23 cellular contexts compared by ENCODE assay signal in the genomic region with DNA sequence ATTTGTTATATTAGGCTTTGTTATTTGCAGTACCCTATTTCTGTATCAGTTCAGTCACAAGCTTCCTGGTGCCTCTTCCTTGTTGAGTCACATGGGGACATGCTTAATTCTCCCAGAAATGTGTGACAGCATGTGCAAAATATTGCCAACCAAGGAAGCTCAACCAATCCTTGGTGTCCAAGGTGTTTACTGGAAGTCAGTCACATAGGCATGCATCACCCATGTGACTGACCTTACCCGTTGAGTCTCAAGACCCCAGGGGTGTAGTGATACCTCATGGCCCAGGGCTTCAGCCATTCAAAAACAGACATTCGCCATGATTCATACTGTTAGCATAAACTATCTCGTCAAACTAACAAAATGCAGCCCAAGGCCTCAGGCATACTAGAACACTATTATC. TPM values are rescaled to one million over a fixed set of nuclear protein-coding genes. Genes with fewer than 3 reads are reported as not detected.
DNase-seq lines count a peak whose midpoint lies in the region; ATAC-seq, FAIRE-seq and TF ChIP-seq lines count a peak whose summit lies in the region.
"Had no signal": no experiment of that assay in that cellular context is flagged by ENCODE, and none has a peak within 500 bp of the region (broad histone marks: within the 10 kb centered on the region; RNA-seq: fewer than 3 reads in every experiment).

No MANE protein-coding gene starts in this region.

- TF ChIP-seq CTCF in astrocyte (IDR thresholded peaks at IDR 0.05; ENCODE audit: insufficient read depth, low read depth, low read length) (no peak), keratinocyte (optimal IDR thresholded peaks at IDR 0.05 in 1 of 3, IDR thresholded peaks at IDR 0.05 in 1 of 3, conservative IDR thresholded peaks at IDR 0.05 in 1 of 3; ENCODE audit: extremely low read depth in 1 of 3, insufficient read depth in 2 of 3, low read length in 3 of 3) (no peak), ovary (IDR thresholded peaks at IDR 0.05) (no peak)

- H3K9ac ChIP-seq in astrocyte (ENCODE audit: low read length) (peak overlapping the region; percentile 25), keratinocyte (ENCODE audit: control insufficient read depth, extremely low read depth, insufficient read depth, low read length) (no peak overlapping the region)

- H3K27ac Mint-ChIP-seq in astrocyte (ENCODE audit: unreplicated experiment) = no peak overlapping the region
- H3K27ac Mint-ChIP-seq: dendritic cell treated with granulocyte-macrophage colony-stimulating factor and Interleukin-4, amounts not matched to agents 40 ng/mL and 50 ng/mL, for 4 days; stimulated activated naive CD8-positive, alpha-beta T cell treated with anti-CD3 and anti-CD28 coated beads, Interleukin-15, Interleukin-2, amounts not matched to agents 100 ng/mL and 50 ng/mL, for 24 hours; T-helper 2 cell treated with Interferon-gamma antibody and Interleukin-4, amounts not matched to agents 5 μg/mL and 100 μg/mL, for 36 hours had no signal

- H3K4me1 ChIP-seq in astrocyte (ENCODE audit: insufficient read depth, low read length) = peaks cover 16% of the 10 kb centered on the region
- H3K4me1 ChIP-seq in keratinocyte (ENCODE audit: control insufficient read depth, extremely low read depth, insufficient read depth, low read length) = peaks cover 39% of the 10 kb centered on the region
- H3K4me1 ChIP-seq in ovary (ENCODE audit: insufficient read depth) = no peaks in the 10 kb centered on the region
- H3K4me1 ChIP-seq: esophagus muscularis mucosa, psoas muscle, upper lobe of right lung had no signal

- FAIRE-seq in HTR-8/SVneo (lab: Jason Lieb, UNC) (peak; percentile 59), astrocyte (lab: Jason Lieb, UNC) (no peak), keratinocyte (lab: Jason Lieb, UNC) (peak; percentile 83)
- FAIRE-seq: GM12892 had no signal

- peak overlapping the region; percentile 46 for H3K27ac ChIP-seq in astrocyte (ENCODE audit: low read depth, low read length)
- H3K27ac ChIP-seq in keratinocyte (ENCODE audit: control insufficient read depth, insufficient read depth, low read length) = peak overlapping the region; percentile 42
- no peak overlapping the region for H3K27ac ChIP-seq in ovary
- H3K27ac ChIP-seq: esophagus muscularis mucosa, psoas muscle, upper lobe of right lung had no signal

- H3K4me1 Mint-ChIP-seq in astrocyte (ENCODE audit: low read depth, unreplicated experiment) = peaks cover 22% of the 10 kb centered on the region

- ATAC-seq in GM21825 (IDR thresholded peaks at IDR 0.05; ENCODE audit: unreplicated experiment) = no peak
- ATAC-seq: left colon, psoas muscle, upper lobe of right lung had no signal

- H3K36me3 Mint-ChIP-seq in astrocyte (ENCODE audit: low read depth, unreplicated experiment) = peaks cover 11% of the 10 kb centered on the region

- H3K4me2 ChIP-seq in astrocyte (ENCODE audit: low read length) = peak overlapping the region; percentile 17
- H3K4me2 ChIP-seq in keratinocyte (ENCODE audit: control insufficient read depth, extremely low read depth, insufficient read depth, low read depth, low read length) = no peak overlapping the region

- H3K9me3 ChIP-seq in astrocyte (ENCODE audit: insufficient read depth, low read depth, low read length) (no peaks in the 10 kb centered on the region), keratinocyte (ENCODE audit: control insufficient read depth, low read depth, low read length) (no peaks in the 10 kb centered on the region), ovary (no peaks in the 10 kb centered on the region)
- H3K9me3 ChIP-seq: esophagus muscularis mucosa, psoas muscle, upper lobe of right lung had no signal

- H3K4me3 ChIP-seq in astrocyte (ENCODE audit: insufficient read depth, low read depth, low read length) (no peak overlapping the region), keratinocyte (ENCODE audit: control insufficient read depth in 2 of 3, extremely low read depth in 1 of 3, insufficient read depth in 2 of 3, low read depth in 1 of 3, low read length in 3 of 3) (no peak overlapping the region), ovary (no peak overlapping the region)
- H3K4me3 ChIP-seq: esophagus muscularis mucosa, psoas muscle, upper lobe of right lung had no signal

- no peak overlapping the region for H3K4me3 Mint-ChIP-seq in astrocyte (ENCODE audit: unreplicated experiment)
- H3K4me3 Mint-ChIP-seq: dendritic cell treated with granulocyte-macrophage colony-stimulating factor and Interleukin-4, amounts not matched to agents 40 ng/mL and 50 ng/mL, for 4 days; stimulated activated naive CD8-positive, alpha-beta T cell treated with anti-CD3 and anti-CD28 coated beads, Interleukin-15, Interleukin-2, amounts not matched to agents 100 ng/mL and 50 ng/mL, for 24 hours; T-helper 2 cell treated with Interferon-gamma antibody and Interleukin-4, amounts not matched to agents 5 μg/mL and 100 μg/mL, for 36 hours had no signal

- WGBS in ovary, 3 donors = 92 to 95% (median 93%) methylated on average over 3 of the region's 3 CpGs

- TF ChIP-seq POLR2A in ovary (IDR thresholded peaks at IDR 0.05) = no peak

- H3K27me3 Mint-ChIP-seq in astrocyte (ENCODE audit: low read depth, unreplicated experiment) = no peaks in the 10 kb centered on the region
- H3K27me3 Mint-ChIP-seq: dendritic cell treated with granulocyte-macrophage colony-stimulating factor and Interleukin-4, amounts not matched to agents 40 ng/mL and 50 ng/mL, for 4 days; stimulated activated naive CD8-positive, alpha-beta T cell treated with anti-CD3 and anti-CD28 coated beads, Interleukin-15, Interleukin-2, amounts not matched to agents 100 ng/mL and 50 ng/mL, for 24 hours had no signal

- H4K20me1 ChIP-seq in astrocyte (ENCODE audit: insufficient read depth, low read length) = no peaks in the 10 kb centered on the region
- no peaks in the 10 kb centered on the region for H4K20me1 ChIP-seq in keratinocyte (ENCODE audit: control insufficient read depth, extremely low read depth, insufficient read depth, low read length)

- H2AFZ ChIP-seq in astrocyte (ENCODE audit: low read depth, low read length) = no peak overlapping the region
- no peak overlapping the region for H2AFZ ChIP-seq in keratinocyte (ENCODE audit: control insufficient read depth, low read length)

- no peaks in the 10 kb centered on the region for H3K27me3 ChIP-seq in astrocyte (ENCODE audit: insufficient read depth, low read length)
- no peaks in the 10 kb centered on the region for H3K27me3 ChIP-seq in keratinocyte (ENCODE audit: control insufficient read depth, extremely low read depth, insufficient read depth, low read length)
- H3K27me3 ChIP-seq in ovary = no peaks in the 10 kb centered on the region
- H3K27me3 ChIP-seq: esophagus muscularis mucosa, upper lobe of right lung had no signal

- intact Hi-C loops in ovary (cut with DNase I) = no loop called here

- H3K9me1 ChIP-seq in keratinocyte (ENCODE audit: control insufficient read depth, extremely low read depth, insufficient read depth, low read length) = no peaks in the 10 kb centered on the region

- DNase-seq in AG08396 (ENCODE audit: low spot score) = peak; percentile 71
- DNase-seq in HTR-8/SVneo (ENCODE audit: insufficient read length, low spot score) = peak; percentile 18
- peak; percentile 25 for DNase-seq in astrocyte (ENCODE audit: low read depth)
- DNase-seq in keratinocyte (ENCODE audit: low read depth, low spot score) = peak; percentile 58
- DNase-seq in amygdala (lab: John Stamatoyannopoulos, UW) = no peak
- no peak for DNase-seq in SKM-1 treated with dmso at 0.1 percent for 144 hours (lab: John Stamatoyannopoulos, UW; ENCODE audit: unreplicated experiment)
- no peak for DNase-seq in ovary
- DNase-seq: activated CD4-positive, alpha-beta T cell treated with anti-CD3 and anti-CD28 coated beads for 1 hour; activated gamma-delta T cell treated with Interleukin-2 at 50 U/mL for 16 hours; GF-D8; GOT3; hypothalamus; left colon; psoas muscle; SHP77; stimulated activated CD4-positive, alpha-beta T cell treated with anti-CD3 and anti-CD28 coated beads, Interleukin-15, amount 100 ng/mL, for 24 hours; upper lobe of right lung had no signal

- no peaks in the 10 kb centered on the region for H3K79me2 ChIP-seq in astrocyte (ENCODE audit: insufficient read depth, low read length)
- H3K79me2 ChIP-seq in keratinocyte (ENCODE audit: control insufficient read depth, insufficient read depth, low read length) = no peaks in the 10 kb centered on the region

- dilution Hi-C loops in keratinocyte (cut with MboI; ENCODE audit: extremely low pct_ligation_motif_present, low sequenced_read_pairs) = no loop called here

- no peaks in the 10 kb centered on the region for H3K9me3 Mint-ChIP-seq in astrocyte (ENCODE audit: unreplicated experiment)
- H3K9me3 Mint-ChIP-seq: dendritic cell treated with granulocyte-macrophage colony-stimulating factor and Interleukin-4, amounts not matched to agents 40 ng/mL and 50 ng/mL, for 4 days; stimulated activated naive CD8-positive, alpha-beta T cell treated with anti-CD3 and anti-CD28 coated beads, Interleukin-15, Interleukin-2, amounts not matched to agents 100 ng/mL and 50 ng/mL, for 24 hours; T-helper 2 cell treated with Interferon-gamma antibody and Interleukin-4, amounts not matched to agents 5 μg/mL and 100 μg/mL, for 36 hours had no signal

- no peak for TF ChIP-seq EP300 in ovary (IDR thresholded peaks at IDR 0.05)

- no peaks in the 10 kb centered on the region for H3K36me3 ChIP-seq in astrocyte (ENCODE audit: insufficient read depth, low read length)
- no peaks in the 10 kb centered on the region for H3K36me3 ChIP-seq in keratinocyte (ENCODE audit: control insufficient read depth in 2 of 2, extremely low read depth in 1 of 2, insufficient read depth in 2 of 2, low read length in 2 of 2)
- H3K36me3 ChIP-seq in ovary = no peaks in the 10 kb centered on the region

RNA-seq across cellular contexts. Expression of a gene that starts 9.3 kb away (rescaled TPM):
- 0.41 and 0.59 TPM in 2 replicates for total RNA-seq in astrocyte
- polyA plus RNA-seq in keratinocyte = 0.27 to 1.4 TPM (median 1.1 TPM) in 3 replicates
- 1.4 TPM for polyA plus RNA-seq in keratinocyte (2011; ENCODE audit: low read depth)
- 0.13 and 0.22 TPM in 2 replicates for polyA plus RNA-seq in keratinocyte (2011; cell fraction: cytosol; rRNA removed)
- polyA plus RNA-seq in keratinocyte (2011; cell fraction: nucleus; rRNA removed) = 4.5 and 5.2 TPM in 2 replicates
- 0.06 and 1.4 TPM in 2 replicates for polyA plus RNA-seq in keratinocyte (2012; ENCODE audit: low replicate concordance)
- polyA minus RNA-seq in keratinocyte = 1.8 to 2.3 TPM in 2 of 3 replicates, not detected in the other
- not detected for polyA minus RNA-seq in keratinocyte (2011; cell fraction: cytosol; rRNA and poly(A)+ RNA removed)
- polyA minus RNA-seq in keratinocyte (2011; cell fraction: nucleus; rRNA and poly(A)+ RNA removed) = 3.4 and 12.6 TPM in 2 replicates
- total RNA-seq in ovary = 1 to 10 TPM in 2 of 7 donors, under 1 TPM in 3, not detected in 2; 0.45 to 6.8 (median 0.79) TPM
- 1 to 10 TPM in 1 of 2 donors, under 1 TPM in 1; 0.34 to 1.2 TPM for polyA plus RNA-seq in ovary

Comparison
In these comparisons a context has a peak if more than half of its experiments do, and no peak if none do; other contexts are left out.
1. DNase-seq: peak in AG08396 (single experiment), HTR-8/SVneo (single experiment), astrocyte (single experiment) and keratinocyte (single experiment); none in amygdala (0 of 56), SKM-1 treated with dmso at 0.1 percent for 144 hours (single experiment) and ovary (0 of 5).
2. H3K27ac ChIP-seq: peak in astrocyte (single experiment) and keratinocyte (single experiment); none in ovary (0 of 2).